10 cellular contexts compared by ENCODE assay signal in the genomic region with DNA sequence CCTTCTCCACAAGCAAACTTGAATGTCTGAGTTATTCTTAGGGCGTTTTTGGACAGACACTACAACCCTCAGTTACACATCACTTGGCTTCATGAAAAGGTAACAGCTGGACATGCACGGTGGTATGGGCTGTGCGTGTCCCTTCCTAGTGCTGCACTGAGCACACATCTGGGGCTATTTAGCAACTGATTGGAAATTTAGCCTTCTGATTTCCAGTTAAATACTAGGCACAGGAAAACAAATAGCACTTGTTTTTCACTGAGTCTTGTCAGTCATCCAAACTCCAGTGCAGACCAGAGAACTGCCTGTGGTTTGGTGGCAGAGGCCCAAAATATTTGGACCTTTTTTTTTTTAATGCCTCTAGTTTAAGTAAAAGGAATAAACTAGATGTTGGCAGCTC.
DNase-seq lines count a peak whose midpoint lies in the region; ATAC-seq and TF ChIP-seq lines count a peak whose summit lies in the region.
"Had no signal": no experiment of that assay in that cellular context is flagged by ENCODE, and none has a peak within 500 bp of the region (broad histone marks: within the 10 kb centered on the region; RNA-seq: fewer than 3 reads in every experiment).

No MANE protein-coding gene starts in this region.

- peak; percentile 77 to 88 (median 83) for ATAC-seq in heart right ventricle
- ATAC-seq in HG03521 (IDR thresholded peaks at IDR 0.05; ENCODE audit: unreplicated experiment), result no peak
- ATAC-seq in HG02973 (IDR thresholded peaks at IDR 0.05; ENCODE audit: unreplicated experiment), result no peak

- peaks cover 0 to 9% (median 0%) of the 10 kb centered on the region in 11 donors for H3K9me3 ChIP-seq in heart right ventricle

- intact Hi-C loops in heart right ventricle (cut with DNase I), result loop anchor here in 2 of 10 donors (5.0 to 10.0 kb wide), 2 partner anchors 36 to 134 kb away; a partner anchor contains a TSS

- CTCF ChIA-PET in BJ (lab: Yijun Ruan, JAX), result interaction anchor here (1.0 to 1.8 kb wide), 3 partner anchors 10 to 239 kb away, joined by 4 to 7 read pairs (median 4); no protein-coding TSS in a partner anchor

- H3K4me3 ChIP-seq in BJ (ENCODE audit: low read depth, low read length) (no peak overlapping the region), astrocyte of the spinal cord (ENCODE audit: low read depth, low read length) (no peak overlapping the region), heart right ventricle (no peak overlapping the region), rectal smooth muscle tissue (ENCODE audit: low read length) (no peak overlapping the region)

- DNase-seq in BJ (ENCODE audit: low read depth) (peak; percentile 84), astrocyte of the spinal cord (ENCODE audit: low read depth, low spot score) (peak; percentile 65), heart right ventricle (peak in 1 of 2 donors; percentile 63), AML-193 (lab: John Stamatoyannopoulos, UW) (no peak), SIG-M5 (lab: John Stamatoyannopoulos, UW) (no peak)
- DNase-seq: activated CD4-positive, alpha-beta T cell treated with anti-CD3 and anti-CD28 coated beads, Interleukin-2, amount 10 ng/mL, durations not matched to agents 7 days and 5 days; NCI-H1436 treated with DMSO at 0.1 percent for 48 hours had no signal

- in situ Hi-C loops in astrocyte of the spinal cord (cut with HindIII; ENCODE audit: low sequenced_read_pairs), result no loop called here

- H3K36me3 ChIP-seq in BJ (ENCODE audit: control insufficient read depth, insufficient read depth, low read length) (no peaks in the 10 kb centered on the region), heart right ventricle (peaks cover 0 to 4% (median 0%) of the 10 kb centered on the region in 9 donors), rectal smooth muscle tissue (ENCODE audit: control insufficient read depth, insufficient read depth, low read length) (no peaks in the 10 kb centered on the region)

- H3K9ac ChIP-seq in rectal smooth muscle tissue (ENCODE audit: low read length), result no peak overlapping the region

- H3K27me3 ChIP-seq in BJ (ENCODE audit: control insufficient read depth, insufficient read depth, low read length) (no peaks in the 10 kb centered on the region), heart right ventricle (no peaks in the 10 kb centered on the region), rectal smooth muscle tissue (ENCODE audit: control insufficient read depth, insufficient read depth, low read length) (no peaks in the 10 kb centered on the region)

- POLR2A ChIA-PET in BJ (lab: Charles Lee), result no interaction called here

- H3K27ac ChIP-seq in heart right ventricle (peak overlapping the region in 9 of 10 donors; percentile 11 to 71 (median 64)), rectal smooth muscle tissue (ENCODE audit: low read depth, low read length) (peak overlapping the region; percentile 44)

- 16 to 26% methylated on average over 3 of the region's 3 CpGs for WGBS in heart right ventricle, 2 donors

- no peak for TF ChIP-seq CTCF in BJ (IDR thresholded peaks at IDR 0.05; ENCODE audit: insufficient read depth, low read depth, low read length)
- no peak for TF ChIP-seq CTCF in astrocyte of the spinal cord (IDR thresholded peaks at IDR 0.05; ENCODE audit: low read depth, low read length)
- TF ChIP-seq CTCF in heart right ventricle (IDR thresholded peaks at IDR 0.05), result no peak

- peaks cover 6 to 82% (median 49%) of the 10 kb centered on the region in 9 donors for H3K4me1 ChIP-seq in heart right ventricle
- H3K4me1 ChIP-seq in rectal smooth muscle tissue (ENCODE audit: control insufficient read depth, insufficient read depth, low read length), result peaks cover 50% of the 10 kb centered on the region

Comparison
In these comparisons a context has a peak if more than half of its experiments do, and no peak if none do; other contexts are left out.
1. DNase-seq: peak in BJ (single experiment) and astrocyte of the spinal cord (single experiment); none in AML-193 (0 of 2) and SIG-M5 (single experiment).
2. ATAC-seq: peak in heart right ventricle (8 of 8); none in HG03521 (single experiment) and HG02973 (single experiment).